ENCODE assay signal across 9 cellular contexts in genomic region chr10:43323245-43323644, GRCh38. TPM values are rescaled to one million over a fixed set of nuclear protein-coding genes. Genes with fewer than 3 reads are reported as not detected.
DNase-seq lines count a peak whose midpoint lies in the region; TF ChIP-seq lines count a peak whose summit lies in the region.
"Had no signal": no experiment of that assay in that cellular context is flagged by ENCODE, and none has a peak within 500 bp of the region (broad histone marks: within the 10 kb centered on the region; RNA-seq: fewer than 3 reads in every experiment).

No MANE protein-coding gene starts in this region.

- no peak overlapping the region for H3K4me3 Mint-ChIP-seq in T-helper 1 cell treated with Interleukin-12 subunit alpha and Interleukin-12 subunit beta and Interleukin-4 antibody, amounts not matched to agents 30 μg/mL and 1 μg/mL, for 36 hours
- H3K4me3 Mint-ChIP-seq in brain, result peak overlapping the region; percentile 37 to 80 (median 74)
- peak overlapping the region in 4 of 5 donors; percentile 18 to 60 (median 50) for H3K4me3 Mint-ChIP-seq in immature natural killer cell

- peaks cover 5% of the 10 kb centered on the region for H3K27me3 Mint-ChIP-seq in T-helper 1 cell treated with Interleukin-12 subunit alpha and Interleukin-12 subunit beta and Interleukin-4 antibody, amounts not matched to agents 30 μg/mL and 1 μg/mL, for 36 hours (ENCODE audit: low read depth)
- H3K27me3 Mint-ChIP-seq in brain (peaks cover 9% of the 10 kb centered on the region), immature natural killer cell (ENCODE audit: low read depth in 3 of 3) (peaks cover 3 to 12% (median 4%) of the 10 kb centered on the region in 3 donors)

- H3K4me2 ChIP-seq in smooth muscle cell, result peak overlapping the region; percentile 81

- peak overlapping the region; percentile 39 for H3K4me3 ChIP-seq in smooth muscle cell

- no peaks in the 10 kb centered on the region for H3K36me3 Mint-ChIP-seq in T-helper 1 cell treated with Interleukin-12 subunit alpha and Interleukin-12 subunit beta and Interleukin-4 antibody, amounts not matched to agents 30 μg/mL and 1 μg/mL, for 36 hours (ENCODE audit: low read depth)
- H3K36me3 Mint-ChIP-seq in brain, result no peaks in the 10 kb centered on the region
- H3K36me3 Mint-ChIP-seq in immature natural killer cell, result no peaks in the 10 kb centered on the region

- peaks cover 25% of the 10 kb centered on the region for H3K4me1 Mint-ChIP-seq in T-helper 1 cell treated with Interleukin-12 subunit alpha and Interleukin-12 subunit beta and Interleukin-4 antibody, amounts not matched to agents 30 μg/mL and 1 μg/mL, for 36 hours (ENCODE audit: low read depth)
- H3K4me1 Mint-ChIP-seq in brain (peaks cover 49% of the 10 kb centered on the region), immature natural killer cell (peaks cover 10 to 16% of the 10 kb centered on the region in 2 donors)

- no peaks in the 10 kb centered on the region for H3K9me3 Mint-ChIP-seq in T-helper 1 cell treated with Interleukin-12 subunit alpha and Interleukin-12 subunit beta and Interleukin-4 antibody, amounts not matched to agents 30 μg/mL and 1 μg/mL, for 36 hours
- peaks cover 0 to 2% (median 0%) of the 10 kb centered on the region in 5 experiments for H3K9me3 Mint-ChIP-seq in brain
- no peaks in the 10 kb centered on the region for H3K9me3 Mint-ChIP-seq in immature natural killer cell

- no peaks in the 10 kb centered on the region for H3K79me2 ChIP-seq in smooth muscle cell (ENCODE audit: low read depth)

- no peaks in the 10 kb centered on the region for H3K36me3 ChIP-seq in smooth muscle cell (ENCODE audit: low read depth)

- peak overlapping the region; percentile 98 for H2AFZ ChIP-seq in smooth muscle cell (ENCODE audit: low read depth)

- no peak for TF ChIP-seq CTCF in brain (conservative IDR thresholded peaks at IDR 0.05)
- TF ChIP-seq CTCF in smooth muscle cell (IDR thresholded peaks at IDR 0.05; ENCODE audit: borderline replicate concordance, insufficient read depth, poor library complexity, severe bottlenecking), result no peak

- no peaks in the 10 kb centered on the region for H3K27me3 ChIP-seq in smooth muscle cell (ENCODE audit: low read depth)

- peak overlapping the region; percentile 45 for H3K27ac Mint-ChIP-seq in T-helper 1 cell treated with Interleukin-12 subunit alpha and Interleukin-12 subunit beta and Interleukin-4 antibody, amounts not matched to agents 30 μg/mL and 1 μg/mL, for 36 hours
- peak overlapping the region in 3 of 5 experiments; percentile 12 to 90 (median 13) for H3K27ac Mint-ChIP-seq in brain
- H3K27ac Mint-ChIP-seq in immature natural killer cell, result no peak overlapping the region

- H3K27ac ChIP-seq in smooth muscle cell (ENCODE audit: low read depth), result no peak overlapping the region

- no peak overlapping the region for H3K9ac ChIP-seq in smooth muscle cell (ENCODE audit: low read depth)

- peaks cover 5% of the 10 kb centered on the region for H3K4me1 ChIP-seq in smooth muscle cell (ENCODE audit: low read depth)

- H4K20me1 ChIP-seq in smooth muscle cell (ENCODE audit: low read depth), result no peaks in the 10 kb centered on the region

- H3K9me3 ChIP-seq in smooth muscle cell (replicated peaks; ENCODE audit: low read depth), result no peaks in the 10 kb centered on the region

- WGBS in smooth muscle cell (ENCODE audit: low lambda C conversion rate), result 76% methylated on average over 14 of the region's 14 CpGs

- DNase-seq in T-helper 1 cell, result no peak
- no peak for DNase-seq in immature natural killer cell
- no peak for DNase-seq in smooth muscle cell (lab: John Stamatoyannopoulos, UW; ENCODE audit: unreplicated experiment)
- no peak for DNase-seq in NCI-H2107 (lab: John Stamatoyannopoulos, UW)
- DNase-seq in OCI-M2 (lab: John Stamatoyannopoulos, UW; ENCODE audit: unreplicated experiment), result no peak
- DNase-seq in C1 segment of cervical spinal cord (lab: John Stamatoyannopoulos, UW), result no peak
- DNase-seq: NCI-H446 treated with DMSO at 0.1 percent for 48 hours had no signal

- no peaks in the 10 kb centered on the region for H3F3A ChIP-seq in smooth muscle cell (ENCODE audit: low read depth)

RNA-seq across cellular contexts. Expression of gene FXYD4, which starts 48.2 kb away (rescaled TPM):
- 3.4 TPM for polyA plus RNA-seq in brain (ENCODE audit: insufficient read depth, low read depth, low replicate concordance)
- not detected for polyA plus RNA-seq in immature natural killer cell
- not detected in 2 replicates for total RNA-seq in smooth muscle cell
- polyA plus RNA-seq in smooth muscle cell, result not detected in 2 replicates

RNA-seq across cellular contexts. Expression of gene RASGEF1A, which starts 56.4 kb away (rescaled TPM):
- polyA plus RNA-seq in brain (ENCODE audit: insufficient read depth, low read depth, low replicate concordance) (3.2 TPM), immature natural killer cell (10 to 100 TPM in 1 of 3 donors, 1 to 10 TPM in 2; 4.4 to 11.6 (median 5.6) TPM), smooth muscle cell (7.7 and 7.9 TPM in 2 replicates)
- total RNA-seq in smooth muscle cell, result 5.9 and 8.9 TPM in 2 replicates

Comparison
In these comparisons a context has a peak if more than half of its experiments do, and no peak if none do; other contexts are left out.
1. H3K27ac Mint-ChIP-seq: peak in T-helper 1 cell treated with Interleukin-12 subunit alpha and Interleukin-12 subunit beta and Interleukin-4 antibody, amounts not matched to agents 30 μg/mL and 1 μg/mL, for 36 hours (single experiment) and brain (3 of 5); none in immature natural killer cell (0 of 6).